1 cellular context compared by ENCODE assay signal in the genomic region with DNA sequence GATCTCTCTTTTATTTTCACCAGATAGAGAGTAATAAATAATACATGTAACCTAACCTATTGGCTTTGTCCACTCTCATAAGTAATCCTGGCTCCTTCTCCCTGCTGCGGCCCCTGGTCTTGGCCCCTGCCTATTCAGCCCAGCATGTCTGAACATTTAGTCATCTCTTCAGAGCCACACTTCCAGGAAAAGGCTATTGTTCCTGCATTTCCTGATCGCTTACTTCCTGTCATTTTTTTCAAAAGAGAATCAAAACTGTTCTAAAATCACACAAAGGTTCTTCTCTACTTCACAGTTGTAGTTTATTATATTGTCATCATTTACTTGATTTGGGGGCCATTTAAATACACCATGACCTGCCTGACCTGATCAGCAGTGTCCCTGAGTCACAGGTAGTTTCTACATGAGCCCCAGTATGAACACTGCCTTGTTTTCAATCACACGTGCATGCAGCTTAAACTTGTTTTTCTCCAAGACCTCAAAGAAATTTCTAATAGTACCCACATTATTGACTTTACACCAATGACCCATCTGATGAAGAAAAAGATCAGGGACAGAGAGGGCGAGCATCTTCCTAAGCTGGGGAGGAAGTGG.
TF ChIP-seq lines count a peak whose summit lies in the region.

No MANE protein-coding gene starts in this region.

TF ChIP-seq in GM23338, 12 proteins besides CTCF, POLR2A, EP300 and RAD21 (continued from another document):
- TF ChIP-seq, protein P1, sequence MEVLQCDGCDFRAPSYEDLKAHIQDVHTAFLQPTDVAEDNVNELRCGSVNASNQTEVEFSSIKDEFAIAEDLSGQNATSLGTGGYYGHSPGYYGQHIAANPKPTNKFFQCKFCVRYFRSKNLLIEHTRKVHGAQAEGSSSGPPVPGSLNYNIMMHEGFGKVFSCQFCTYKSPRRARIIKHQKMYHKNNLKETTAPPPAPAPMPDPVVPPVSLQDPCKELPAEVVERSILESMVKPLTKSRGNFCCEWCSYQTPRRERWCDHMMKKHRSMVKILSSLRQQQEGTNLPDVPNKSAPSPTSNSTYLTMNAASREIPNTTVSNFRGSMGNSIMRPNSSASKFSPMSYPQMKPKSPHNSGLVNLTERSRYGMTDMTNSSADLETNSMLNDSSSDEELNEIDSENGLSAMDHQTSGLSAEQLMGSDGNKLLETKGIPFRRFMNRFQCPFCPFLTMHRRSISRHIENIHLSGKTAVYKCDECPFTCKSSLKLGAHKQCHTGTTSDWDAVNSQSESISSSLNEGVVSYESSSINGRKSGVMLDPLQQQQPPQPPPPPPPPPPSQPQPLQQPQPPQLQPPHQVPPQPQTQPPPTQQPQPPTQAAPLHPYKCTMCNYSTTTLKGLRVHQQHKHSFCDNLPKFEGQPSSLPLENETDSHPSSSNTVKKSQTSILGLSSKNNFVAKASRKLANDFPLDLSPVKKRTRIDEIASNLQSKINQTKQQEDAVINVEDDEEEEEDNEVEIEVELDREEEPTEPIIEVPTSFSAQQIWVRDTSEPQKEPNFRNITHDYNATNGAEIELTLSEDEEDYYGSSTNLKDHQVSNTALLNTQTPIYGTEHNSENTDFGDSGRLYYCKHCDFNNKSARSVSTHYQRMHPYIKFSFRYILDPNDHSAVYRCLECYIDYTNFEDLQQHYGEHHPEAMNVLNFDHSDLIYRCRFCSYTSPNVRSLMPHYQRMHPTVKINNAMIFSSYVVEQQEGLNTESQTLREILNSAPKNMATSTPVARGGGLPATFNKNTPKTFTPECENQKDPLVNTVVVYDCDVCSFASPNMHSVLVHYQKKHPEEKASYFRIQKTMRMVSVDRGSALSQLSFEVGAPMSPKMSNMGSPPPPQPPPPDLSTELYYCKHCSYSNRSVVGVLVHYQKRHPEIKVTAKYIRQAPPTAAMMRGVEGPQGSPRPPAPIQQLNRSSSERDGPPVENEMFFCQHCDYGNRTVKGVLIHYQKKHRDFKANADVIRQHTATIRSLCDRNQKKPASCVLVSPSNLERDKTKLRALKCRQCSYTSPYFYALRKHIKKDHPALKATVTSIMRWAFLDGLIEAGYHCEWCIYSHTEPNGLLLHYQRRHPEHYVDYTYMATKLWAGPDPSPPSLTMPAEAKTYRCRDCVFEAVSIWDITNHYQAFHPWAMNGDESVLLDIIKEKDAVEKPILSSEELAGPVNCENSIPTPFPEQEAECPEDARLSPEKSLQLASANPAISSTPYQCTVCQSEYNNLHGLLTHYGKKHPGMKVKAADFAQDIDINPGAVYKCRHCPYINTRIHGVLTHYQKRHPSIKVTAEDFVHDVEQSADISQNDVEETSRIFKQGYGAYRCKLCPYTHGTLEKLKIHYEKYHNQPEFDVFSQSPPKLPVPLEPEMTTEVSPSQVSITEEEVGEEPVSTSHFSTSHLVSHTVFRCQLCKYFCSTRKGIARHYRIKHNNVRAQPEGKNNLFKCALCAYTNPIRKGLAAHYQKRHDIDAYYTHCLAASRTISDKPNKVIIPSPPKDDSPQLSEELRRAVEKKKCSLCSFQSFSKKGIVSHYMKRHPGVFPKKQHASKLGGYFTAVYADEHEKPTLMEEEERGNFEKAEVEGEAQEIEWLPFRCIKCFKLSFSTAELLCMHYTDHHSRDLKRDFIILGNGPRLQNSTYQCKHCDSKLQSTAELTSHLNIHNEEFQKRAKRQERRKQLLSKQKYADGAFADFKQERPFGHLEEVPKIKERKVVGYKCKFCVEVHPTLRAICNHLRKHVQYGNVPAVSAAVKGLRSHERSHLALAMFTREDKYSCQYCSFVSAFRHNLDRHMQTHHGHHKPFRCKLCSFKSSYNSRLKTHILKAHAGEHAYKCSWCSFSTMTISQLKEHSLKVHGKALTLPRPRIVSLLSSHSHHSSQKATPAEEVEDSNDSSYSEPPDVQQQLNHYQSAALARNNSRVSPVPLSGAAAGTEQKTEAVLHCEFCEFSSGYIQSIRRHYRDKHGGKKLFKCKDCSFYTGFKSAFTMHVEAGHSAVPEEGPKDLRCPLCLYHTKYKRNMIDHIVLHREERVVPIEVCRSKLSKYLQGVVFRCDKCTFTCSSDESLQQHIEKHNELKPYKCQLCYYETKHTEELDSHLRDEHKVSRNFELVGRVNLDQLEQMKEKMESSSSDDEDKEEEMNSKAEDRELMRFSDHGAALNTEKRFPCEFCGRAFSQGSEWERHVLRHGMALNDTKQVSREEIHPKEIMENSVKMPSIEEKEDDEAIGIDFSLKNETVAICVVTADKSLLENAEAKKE (CRISPR knock-in tag; IDR thresholded peaks at IDR 0.05) = no peak
TF ChIP-seq in GM23338: peak in this region for 0.
